Comparison of ENCODE assay signal across 18 cellular contexts in genomic region chr9:131943397-131943796, GRCh38.
DNase-seq lines count a peak whose midpoint lies in the region; TF ChIP-seq lines count a peak whose summit lies in the region.
"Had no signal": no experiment of that assay in that cellular context is flagged by ENCODE, and none has a peak within 500 bp of the region (broad histone marks: within the 10 kb centered on the region; RNA-seq: fewer than 3 reads in every experiment).

No MANE protein-coding gene starts in this region.

- peak overlapping the region; percentile 21 for H3K9ac ChIP-seq in endocrine pancreas (ENCODE audit: control insufficient read depth, insufficient read depth, low read length)

- H3K4me1 ChIP-seq in endocrine pancreas (ENCODE audit: control insufficient read depth, insufficient read depth, low read length) (peaks cover 12% of the 10 kb centered on the region), tibial artery (no peaks in the 10 kb centered on the region), A673 (ENCODE audit: insufficient read depth, low read length, poor library complexity, severe bottlenecking) (no peaks in the 10 kb centered on the region)
- H3K4me1 ChIP-seq: left lung, pancreas, SJSA1 had no signal

- BruUV-seq in A673 (replicated peaks; lab: Mats Ljungman, UMichigan) = no TSS peak

- TF ChIP-seq CTCF in tibial artery (IDR thresholded peaks at IDR 0.05) (no peak), A673 (conservative IDR thresholded peaks at IDR 0.05; ENCODE audit: low read depth, low read length) (no peak)

- H3K4me3 ChIP-seq in endocrine pancreas (ENCODE audit: control insufficient read depth, insufficient read depth, low read length) (peak overlapping the region; percentile 54), tibial artery (no peak overlapping the region), A673 (ENCODE audit: low read depth, low read length, poor library complexity, severe bottlenecking) (no peak overlapping the region)
- H3K4me3 ChIP-seq: left lung, pancreas, SJSA1 had no signal

- DNase-seq in NOMO-1 treated with DMSO at 0.1 percent for 48 hours (lab: John Stamatoyannopoulos, UW; ENCODE audit: unreplicated experiment) (peak; percentile 32), NOMO-1 treated with dmso at 0.1 percent for 144 hours (lab: John Stamatoyannopoulos, UW; ENCODE audit: unreplicated experiment) (no peak), NCI-H446 (lab: John Stamatoyannopoulos, UW) (peak; percentile 32 to 72), tibial artery (no peak), putamen (ENCODE audit: low spot score) (no peak), A673 (ENCODE audit: low spot score) (no peak), T1000 (lab: John Stamatoyannopoulos, UW) (no peak)
- DNase-seq: activated CD4-positive, alpha-beta T cell treated with anti-CD3 and anti-CD28 coated beads, Interleukin-2, amount 50 U/mL, for 1 hour; activated T-cell treated with anti-CD3 and anti-CD28 coated beads for 4 hours; effector memory CD8-positive, alpha-beta T cell; GF-D8; KG1; left lung; NCI-H1105 treated with DMSO at 0.1 percent for 48 hours; pancreas; trophoblast cell had no signal

- CTCF ChIA-PET in A673 (lab: Charles Lee) = no interaction called here

- intact Hi-C loops in tibial artery (cut with DNase I; ENCODE audit: low total_unique reads) (no loop called here), A673 (cut with micrococcal nuclease; ENCODE audit: unreplicated experiment) (no loop called here)

- H3K36me3 ChIP-seq in endocrine pancreas (ENCODE audit: control insufficient read depth, insufficient read depth, low read length) (no peaks in the 10 kb centered on the region), tibial artery (peaks cover 0 to 9% (median 6%) of the 10 kb centered on the region in 3 donors), A673 (ENCODE audit: insufficient read depth, low read length, poor library complexity, severe bottlenecking) (no peaks in the 10 kb centered on the region)
- H3K36me3 ChIP-seq: pancreas had no signal

- H3K9me3 ChIP-seq in endocrine pancreas (ENCODE audit: control insufficient read depth, low read length) (no peaks in the 10 kb centered on the region), tibial artery (no peaks in the 10 kb centered on the region), A673 (ENCODE audit: low read depth, low read length, poor library complexity, severe bottlenecking) (no peaks in the 10 kb centered on the region)
- H3K9me3 ChIP-seq: left lung, pancreas, SJSA1 had no signal

- H3K27ac ChIP-seq in tibial artery (no peak overlapping the region), A673 (ENCODE audit: low read depth, low read length, poor library complexity, severe bottlenecking) (no peak overlapping the region)
- H3K27ac ChIP-seq: left lung, pancreas, SJSA1 had no signal

- no peaks in the 10 kb centered on the region for H3K27me3 ChIP-seq in endocrine pancreas (ENCODE audit: control insufficient read depth, insufficient read depth, low read length)
- H3K27me3 ChIP-seq in tibial artery = no peaks in the 10 kb centered on the region
- no peaks in the 10 kb centered on the region for H3K27me3 ChIP-seq in A673 (replicated peaks; ENCODE audit: insufficient read depth, low read depth, low read length, poor library complexity)
- H3K27me3 ChIP-seq: left lung, pancreas, SJSA1 had no signal

- POLR2A ChIA-PET in A673 (lab: Charles Lee; ENCODE audit: low non-redundant PET) = no interaction called here

Comparison
In these comparisons a context has a peak if more than half of its experiments do, and no peak if none do; other contexts are left out.
1. DNase-seq: peak in NOMO-1 treated with DMSO at 0.1 percent for 48 hours (single experiment) and NCI-H446 (2 of 2); none in NOMO-1 treated with dmso at 0.1 percent for 144 hours (single experiment), tibial artery (0 of 2), putamen (single experiment), A673 (single experiment) and T1000 (single experiment).